15 cellular contexts compared by ENCODE assay signal in the genomic region with DNA sequence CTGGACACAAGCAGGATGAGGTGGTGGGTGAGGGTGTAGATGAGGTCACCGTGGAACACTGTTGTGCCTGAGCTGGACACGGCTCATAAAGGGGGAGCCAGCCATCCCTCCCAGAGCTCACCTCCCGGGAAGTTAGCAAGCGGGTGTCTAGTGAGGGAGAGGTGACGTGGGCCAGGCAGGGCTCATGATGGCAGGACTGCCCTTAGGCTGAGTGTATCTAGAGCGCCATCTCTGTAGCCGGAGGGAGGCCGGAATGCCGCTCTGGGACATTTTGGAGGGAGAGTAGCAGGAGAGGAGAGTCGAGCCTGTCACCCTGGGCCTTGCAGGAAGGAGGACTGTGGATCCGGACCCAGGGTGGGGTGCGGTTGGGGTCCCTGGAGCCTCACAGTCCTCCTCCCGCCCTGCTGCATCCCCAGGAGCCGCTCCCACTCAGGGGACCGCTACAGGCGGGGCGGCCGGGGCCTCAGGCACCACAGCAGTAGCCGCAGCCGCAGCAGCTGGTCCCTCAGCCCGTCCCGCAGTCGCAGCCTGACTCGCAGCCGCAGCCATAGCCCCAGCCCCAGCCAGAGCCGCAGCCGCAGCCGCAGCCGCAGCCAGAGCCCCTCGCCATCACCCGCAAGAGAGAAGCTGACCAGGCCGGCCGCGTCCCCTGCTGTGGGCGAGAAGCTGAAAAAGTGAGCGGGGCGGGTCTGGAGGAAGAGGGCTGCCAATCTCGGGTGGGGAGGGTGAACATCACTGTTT.
"Had no signal": no experiment of that assay in that cellular context is flagged by ENCODE, and none has a peak within 500 bp of the region (broad histone marks: within the 10 kb centered on the region; RNA-seq: fewer than 3 reads in every experiment).

No MANE protein-coding gene starts in this region.

- H3K4me1 ChIP-seq: body of pancreas, parathyroid adenoma, sigmoid colon had no signal

- H3K9me3 ChIP-seq: body of pancreas, sigmoid colon had no signal

- H3K9ac ChIP-seq: parathyroid adenoma had no signal

- H2AFZ ChIP-seq: parathyroid adenoma had no signal

- H3K9me3 Mint-ChIP-seq: activated naive CD8-positive, alpha-beta T cell treated with anti-CD3 and anti-CD28 coated beads, Interleukin-2, amount 10 ng/mL, durations not matched to agents 7 days and 5 days; memory B cell; naive thymus-derived CD4-positive, alpha-beta T cell; T-helper 1 cell treated with Interleukin-12 subunit alpha and Interleukin-12 subunit beta and Interleukin-4 antibody, amounts not matched to agents 30 μg/mL and 1 μg/mL, for 36 hours had no signal

- H3K79me2 ChIP-seq: parathyroid adenoma had no signal

- DNase-seq: activated CD4-positive, alpha-beta T cell treated with anti-CD3 and anti-CD28 coated beads, Interleukin-2, amount 50 U/mL, for 1 hour; activated CD4-positive, CD25-positive, alpha-beta regulatory T cell treated with anti-CD3 and anti-CD28 coated beads, Interleukin-2, amount 50 U/mL, for 72 hours; activated CD8-positive, alpha-beta memory T cell treated with anti-CD3 and anti-CD28 coated beads, Interleukin-2, amount 50 U/mL, for 48 hours; activated naive CD4-positive, alpha-beta T cell; activated naive CD8-positive, alpha-beta T cell treated with anti-CD3 and anti-CD28 coated beads, Interleukin-2, amount 10 ng/mL, durations not matched to agents 7 days and 5 days; body of pancreas; caudate nucleus; head of caudate nucleus; naive thymus-derived CD4-positive, alpha-beta T cell; sigmoid colon; stimulated activated CD4-positive, alpha-beta T cell treated with anti-CD3 and anti-CD28 coated beads, Interleukin-4, amount 100 ng/mL, for 24 hours; stimulated activated naive CD4-positive, alpha-beta T cell had no signal

- H3K27me3 ChIP-seq: body of pancreas, sigmoid colon had no signal

- H3K27ac Mint-ChIP-seq: activated naive CD8-positive, alpha-beta T cell treated with anti-CD3 and anti-CD28 coated beads, Interleukin-2, amount 10 ng/mL, durations not matched to agents 7 days and 5 days; memory B cell; T-helper 1 cell treated with Interleukin-12 subunit alpha and Interleukin-12 subunit beta and Interleukin-4 antibody, amounts not matched to agents 30 μg/mL and 1 μg/mL, for 36 hours had no signal

- H3K4me3 Mint-ChIP-seq: activated naive CD8-positive, alpha-beta T cell treated with anti-CD3 and anti-CD28 coated beads, Interleukin-2, amount 10 ng/mL, durations not matched to agents 7 days and 5 days; memory B cell; naive thymus-derived CD4-positive, alpha-beta T cell; T-helper 1 cell treated with Interleukin-12 subunit alpha and Interleukin-12 subunit beta and Interleukin-4 antibody, amounts not matched to agents 30 μg/mL and 1 μg/mL, for 36 hours had no signal

- H3K27me3 Mint-ChIP-seq: activated naive CD8-positive, alpha-beta T cell treated with anti-CD3 and anti-CD28 coated beads, Interleukin-2, amount 10 ng/mL, durations not matched to agents 7 days and 5 days; memory B cell; naive thymus-derived CD4-positive, alpha-beta T cell had no signal

- ATAC-seq: body of pancreas; naive thymus-derived CD4-positive, alpha-beta T cell had no signal

- H3K4me1 Mint-ChIP-seq: activated naive CD8-positive, alpha-beta T cell treated with anti-CD3 and anti-CD28 coated beads, Interleukin-2, amount 10 ng/mL, durations not matched to agents 7 days and 5 days; naive thymus-derived CD4-positive, alpha-beta T cell had no signal

- H3K4me3 ChIP-seq: body of pancreas, sigmoid colon had no signal

- H3K27ac ChIP-seq: body of pancreas, parathyroid adenoma, sigmoid colon had no signal
